Comparison of ENCODE assay signal across 10 cellular contexts in the genomic region with DNA sequence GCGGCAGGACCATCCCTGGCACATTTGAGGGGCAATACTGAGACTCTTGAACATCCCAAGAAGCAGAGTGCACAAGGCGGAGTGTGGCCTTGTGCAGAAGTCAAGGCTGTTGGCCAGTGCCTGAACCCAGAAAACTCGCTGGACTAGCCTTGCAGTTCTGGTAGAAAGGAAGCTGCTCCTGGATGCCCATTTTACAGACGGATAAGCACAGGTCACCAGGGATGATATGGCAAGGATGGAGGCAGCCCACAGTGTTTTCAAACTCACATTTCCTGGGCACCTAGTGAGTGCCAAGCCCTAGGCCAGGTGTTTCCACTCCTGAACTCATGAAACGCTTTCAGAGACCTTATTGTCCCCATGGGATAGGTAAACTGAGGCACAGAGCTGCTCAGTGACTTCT. TPM values are rescaled to one million over a fixed set of nuclear protein-coding genes. Genes with fewer than 3 reads are reported as not detected.
DNase-seq lines count a peak whose midpoint lies in the region; ATAC-seq and TF ChIP-seq lines count a peak whose summit lies in the region.
"Had no signal": no experiment of that assay in that cellular context is flagged by ENCODE, and none has a peak within 500 bp of the region (broad histone marks: within the 10 kb centered on the region; RNA-seq: fewer than 3 reads in every experiment).

No MANE protein-coding gene starts in this region.

- H3K27ac Mint-ChIP-seq in CD4-positive, alpha-beta memory T cell = peak overlapping the region; percentile 29 to 83 (median 75)
- H3K27ac Mint-ChIP-seq in IgD-negative memory B cell = peak overlapping the region in 2 of 3 donors; percentile 8 to 33
- H3K27ac Mint-ChIP-seq in glutamatergic neuron (ENCODE audit: unreplicated experiment) = no peak overlapping the region

- no peak for TF ChIP-seq POLR2A in gastrocnemius medialis (IDR thresholded peaks at IDR 0.05)

- ATAC-seq in gastrocnemius medialis = no peak
- ATAC-seq: GM12878 had no signal

- no peak overlapping the region for H3K4me3 ChIP-seq in CD4-positive, alpha-beta memory T cell (ENCODE audit: low read length in 2 of 2)
- no peak overlapping the region for H3K4me3 ChIP-seq in gastrocnemius medialis
- H3K4me3 ChIP-seq: GM12878 had no signal

- H3K27me3 ChIP-seq in CD4-positive, alpha-beta memory T cell (ENCODE audit: insufficient read depth, low read length) = no peaks in the 10 kb centered on the region
- H3K27me3 ChIP-seq in gastrocnemius medialis = no peaks in the 10 kb centered on the region

- CTCF ChIA-PET in CD4-positive, alpha-beta memory T cell (lab: Charles Lee; ENCODE audit: partially characterized antibody) = interaction anchor here (8.2 kb wide), 1 partner anchor 231 kb away, joined by 87 read pairs; no protein-coding TSS in a partner anchor

- peak in 1 of 5 donors; percentile 34 for DNase-seq in CD4-positive, alpha-beta memory T cell
- DNase-seq in glutamatergic neuron (no peak), gastrocnemius medialis (no peak), germinal center (ENCODE audit: low spot score) (no peak), GM10266 (ENCODE audit: extremely low spot score) (no peak)
- no peak for DNase-seq in stimulated activated CD4-positive, alpha-beta T cell treated with anti-CD3 and anti-CD28 coated beads, Interleukin-2, amount 100 ng/mL, for 48 hours
- DNase-seq: activated CD8-positive, alpha-beta memory T cell treated with anti-CD3 and anti-CD28 coated beads for 24 hours; amygdala had no signal

- no peaks in the 10 kb centered on the region for H3K36me3 ChIP-seq in CD4-positive, alpha-beta memory T cell (ENCODE audit: insufficient read depth, low read length)
- no peaks in the 10 kb centered on the region for H3K36me3 ChIP-seq in gastrocnemius medialis

- peak overlapping the region in 6 of 8 donors; percentile 40 to 99 (median 95) for H3K4me3 Mint-ChIP-seq in CD4-positive, alpha-beta memory T cell
- H3K4me3 Mint-ChIP-seq in IgD-negative memory B cell (peak overlapping the region; percentile 81 to 94 (median 90)), glutamatergic neuron (ENCODE audit: unreplicated experiment) (peak overlapping the region; percentile 79)

- peaks cover 0 to 22% of the 10 kb centered on the region in 2 donors for H3K36me3 Mint-ChIP-seq in CD4-positive, alpha-beta memory T cell
- H3K36me3 Mint-ChIP-seq in IgD-negative memory B cell (no peaks in the 10 kb centered on the region), glutamatergic neuron (ENCODE audit: unreplicated experiment) (no peaks in the 10 kb centered on the region)

- no peaks in the 10 kb centered on the region for H3K9me3 ChIP-seq in CD4-positive, alpha-beta memory T cell (ENCODE audit: control insufficient read depth in 1 of 2, low read length in 2 of 2)
- no peaks in the 10 kb centered on the region for H3K9me3 ChIP-seq in gastrocnemius medialis

- no peak overlapping the region for H3K27ac ChIP-seq in CD4-positive, alpha-beta memory T cell (ENCODE audit: low read depth, low read length)
- peak overlapping the region; percentile 86 to 99 (median 95) for H3K27ac ChIP-seq in gastrocnemius medialis

- H3K27me3 Mint-ChIP-seq in CD4-positive, alpha-beta memory T cell = no peaks in the 10 kb centered on the region
- H3K27me3 Mint-ChIP-seq in IgD-negative memory B cell (no peaks in the 10 kb centered on the region), glutamatergic neuron (ENCODE audit: unreplicated experiment) (peaks cover 15% of the 10 kb centered on the region)

- in situ Hi-C loops in gastrocnemius medialis (cut with MboI; ENCODE audit: low sequenced_read_pairs in 4 of 4) = loop anchor here in 1 of 4 donors (10.0 kb wide), 1 partner anchor 158 kb away; a partner anchor contains a TSS

- TF ChIP-seq CTCF in glutamatergic neuron (IDR thresholded peaks at IDR 0.05; ENCODE audit: partially characterized antibody, unreplicated experiment) = no peak
- TF ChIP-seq CTCF in gastrocnemius medialis (IDR thresholded peaks at IDR 0.05 in 4 of 5, conservative IDR thresholded peaks at IDR 0.05 in 1 of 5) = no peak
- TF ChIP-seq CTCF in GM10266 (IDR thresholded peaks at IDR 0.05; ENCODE audit: control insufficient read depth, insufficient read depth, low read depth, missing control alignments) = no peak

- H3K9me3 Mint-ChIP-seq in CD4-positive, alpha-beta memory T cell = no peaks in the 10 kb centered on the region
- H3K9me3 Mint-ChIP-seq in IgD-negative memory B cell = no peaks in the 10 kb centered on the region
- peaks cover 29% of the 10 kb centered on the region for H3K9me3 Mint-ChIP-seq in glutamatergic neuron (ENCODE audit: unreplicated experiment)

- H3K4me1 ChIP-seq in CD4-positive, alpha-beta memory T cell (ENCODE audit: insufficient read depth, low read length) = peaks cover 56% of the 10 kb centered on the region
- peaks cover 54 to 58% of the 10 kb centered on the region in 2 donors for H3K4me1 ChIP-seq in gastrocnemius medialis

- peaks cover 43 to 76% (median 57%) of the 10 kb centered on the region in 4 donors for H3K4me1 Mint-ChIP-seq in CD4-positive, alpha-beta memory T cell
- peaks cover 29 to 54% (median 50%) of the 10 kb centered on the region in 3 donors for H3K4me1 Mint-ChIP-seq in IgD-negative memory B cell
- H3K4me1 Mint-ChIP-seq in glutamatergic neuron (ENCODE audit: low read depth, unreplicated experiment) = peaks cover 26% of the 10 kb centered on the region

- intact Hi-C loops in CD4-positive, alpha-beta memory T cell (cut with micrococcal nuclease) = loop anchor here (5.0 kb wide), 1 partner anchor 269 kb away; no protein-coding TSS in a partner anchor
- intact Hi-C loops in gastrocnemius medialis (cut with DNase I; ENCODE audit: low total_unique reads) = loop anchor here (5.0 kb wide), 1 partner anchor 94 kb away; a partner anchor contains a TSS

- POLR2A ChIA-PET in CD4-positive, alpha-beta memory T cell (lab: Charles Lee; ENCODE audit: partially characterized antibody) = interaction anchor here (0.9 kb wide), 1 partner anchor 68 kb away, joined by 3 read pairs; no protein-coding TSS in a partner anchor

RNA-seq across cellular contexts. Expression of a gene that starts 1.7 kb away (rescaled TPM):
- total RNA-seq in CD4-positive, alpha-beta memory T cell = 10 to 100 TPM; 52.6 to 63.2 TPM
- 10 to 100 TPM; 48.5 to 88.9 TPM for polyA plus RNA-seq in CD4-positive, alpha-beta memory T cell
- 131 TPM for polyA plus RNA-seq in IgD-negative memory B cell
- 38.0 TPM for total RNA-seq in glutamatergic neuron (ENCODE audit: unreplicated experiment)
- 100 to 1,000 TPM in 1 of 4 donors, 10 to 100 TPM in 3; 15.7 to 170 (median 63.8) TPM for total RNA-seq in gastrocnemius medialis

RNA-seq across cellular contexts. Expression of a gene that starts 29.6 kb away (rescaled TPM):
- 10 to 100 TPM; 13.1 to 13.5 TPM for total RNA-seq in CD4-positive, alpha-beta memory T cell
- 1 to 10 TPM in 1 of 2 donors, under 1 TPM in 1; 0.32 to 2.3 TPM for polyA plus RNA-seq in CD4-positive, alpha-beta memory T cell
- polyA plus RNA-seq in IgD-negative memory B cell = 0.45 TPM
- total RNA-seq in glutamatergic neuron (ENCODE audit: unreplicated experiment) = 45.9 TPM
- total RNA-seq in gastrocnemius medialis = 10 to 100 TPM; 10.1 to 21.2 (median 15.5) TPM
